Comparison of ENCODE assay signal across 28 cellular contexts in the genomic region with DNA sequence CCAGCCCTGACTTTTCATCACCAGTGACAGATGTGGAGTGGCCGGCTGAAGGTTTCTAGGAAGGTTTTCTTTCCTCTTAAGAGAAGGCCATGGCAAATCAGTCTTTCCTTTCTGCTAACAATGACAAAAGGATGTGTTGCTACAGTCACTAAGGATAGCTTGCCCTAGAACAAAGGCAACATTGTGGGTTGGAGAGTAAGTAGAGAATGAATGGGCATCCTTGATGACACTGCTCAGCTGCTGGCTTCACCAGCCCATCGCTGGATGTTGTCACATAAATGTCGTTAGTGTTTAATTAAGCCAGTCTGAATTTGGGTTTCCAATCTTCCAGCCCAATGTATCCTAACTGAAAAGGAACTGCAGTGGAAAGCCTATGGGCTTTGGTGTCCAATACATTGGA.
"Had no signal": no experiment of that assay in that cellular context is flagged by ENCODE, and none has a peak within 500 bp of the region (broad histone marks: within the 10 kb centered on the region; RNA-seq: fewer than 3 reads in every experiment).

No MANE protein-coding gene starts in this region.

- H3K9me3 ChIP-seq: SJCRH30 had no signal

- H3K4me3 Mint-ChIP-seq: activated B cell treated with CpG ODN at 0.5 μM for 24 hours; activated CD4-positive, alpha-beta memory T cell treated with anti-CD3 and anti-CD28 coated beads, Interleukin-2, amount 10 ng/mL, durations not matched to agents 7 days and 5 days; activated CD8-positive, alpha-beta memory T cell treated with anti-CD3 and anti-CD28 coated beads, Interleukin-2, amount 10 ng/mL, durations not matched to agents 7 days and 5 days; activated naive CD4-positive, alpha-beta T cell treated with anti-CD3 and anti-CD28 coated beads, Interleukin-2, amount 10 ng/mL, durations not matched to agents 7 days and 5 days; activated naive CD8-positive, alpha-beta T cell; activated naive CD8-positive, alpha-beta T cell treated with anti-CD3 and anti-CD28 coated beads, Interleukin-2, amount 50 U/mL, for 24 hours; brain had no signal

- H3K27me3 Mint-ChIP-seq: activated B cell treated with CpG ODN at 0.5 μM for 24 hours; activated CD4-positive, alpha-beta memory T cell treated with anti-CD3 and anti-CD28 coated beads, Interleukin-2, amount 10 ng/mL, durations not matched to agents 7 days and 5 days; activated CD8-positive, alpha-beta memory T cell treated with anti-CD3 and anti-CD28 coated beads, Interleukin-2, amount 10 ng/mL, durations not matched to agents 7 days and 5 days; activated naive CD4-positive, alpha-beta T cell treated with anti-CD3 and anti-CD28 coated beads, Interleukin-2, amount 10 ng/mL, durations not matched to agents 7 days and 5 days; activated naive CD8-positive, alpha-beta T cell; activated naive CD8-positive, alpha-beta T cell treated with anti-CD3 and anti-CD28 coated beads, Interleukin-2, amount 50 U/mL, for 24 hours had no signal

- H3K4me1 Mint-ChIP-seq: activated B cell treated with CpG ODN at 0.5 μM for 24 hours; activated CD4-positive, alpha-beta memory T cell treated with anti-CD3 and anti-CD28 coated beads, Interleukin-2, amount 10 ng/mL, durations not matched to agents 7 days and 5 days; activated CD8-positive, alpha-beta memory T cell treated with anti-CD3 and anti-CD28 coated beads, Interleukin-2, amount 10 ng/mL, durations not matched to agents 7 days and 5 days; activated naive CD4-positive, alpha-beta T cell treated with anti-CD3 and anti-CD28 coated beads, Interleukin-2, amount 10 ng/mL, durations not matched to agents 7 days and 5 days; activated naive CD8-positive, alpha-beta T cell treated with anti-CD3 and anti-CD28 coated beads, Interleukin-2, amount 50 U/mL, for 24 hours had no signal

- H3K27ac ChIP-seq: SJCRH30, VCaP had no signal

- DNase-seq: activated B cell treated with CpG ODN at 0.5 μM for 24 hours; activated CD4-positive, alpha-beta memory T cell treated with anti-CD3 and anti-CD28 coated beads, Interleukin-2, amount 10 ng/mL, durations not matched to agents 7 days and 5 days; activated CD4-positive, alpha-beta T cell treated with anti-CD3 and anti-CD28 coated beads for 4 hours; activated CD4-positive, alpha-beta T cell treated with anti-CD3 and anti-CD28 coated beads, Interleukin-2, amount 50 U/mL, for 1 hour; activated CD4-positive, CD25-positive, alpha-beta regulatory T cell treated with anti-CD3 and anti-CD28 coated beads, Interleukin-2, amount 50 U/mL, for 72 hours; activated CD8-positive, alpha-beta memory T cell treated with anti-CD3 and anti-CD28 coated beads for 24 hours; activated CD8-positive, alpha-beta memory T cell treated with anti-CD3 and anti-CD28 coated beads, Interleukin-2, amount 10 ng/mL, durations not matched to agents 7 days and 5 days; activated CD8-positive, alpha-beta memory T cell treated with anti-CD3 and anti-CD28 coated beads, Interleukin-2, amount 50 U/mL, for 48 hours; activated effector memory CD4-positive, alpha-beta T cell treated with Interleukin-2 at 50 U/mL for 16 hours; activated naive CD4-positive, alpha-beta T cell treated with anti-CD3 and anti-CD28 coated beads, Interleukin-2, amount 10 ng/mL, durations not matched to agents 7 days and 5 days; activated naive CD8-positive, alpha-beta T cell treated with anti-CD3 and anti-CD28 coated beads, Interleukin-2, amount 50 U/mL, for 24 hours; activated T-cell treated with anti-CD3 and anti-CD28 coated beads, Interleukin-2, amount 50 U/mL, for 48 hours; Karpas-422; NCI-H1105 treated with DMSO at 0.1 percent for 48 hours; NCI-H1436; NCI-H1694; NCI-H1930; NCI-H2081 treated with DMSO at 0.1 percent for 48 hours; NCI-H345; NCI-H524 treated with DMSO at 0.1 percent for 48 hours; SHP77; SJCRH30; T-helper 1 cell; T-helper 2 cell; T-helper 9 cell had no signal

- H3K4me1 ChIP-seq: SJCRH30 had no signal

- H3K36me3 Mint-ChIP-seq: activated CD8-positive, alpha-beta memory T cell treated with anti-CD3 and anti-CD28 coated beads, Interleukin-2, amount 10 ng/mL, durations not matched to agents 7 days and 5 days; activated naive CD4-positive, alpha-beta T cell treated with anti-CD3 and anti-CD28 coated beads, Interleukin-2, amount 10 ng/mL, durations not matched to agents 7 days and 5 days; brain had no signal

- H3K27me3 ChIP-seq: SJCRH30 had no signal

- H3K9me3 Mint-ChIP-seq: activated B cell treated with CpG ODN at 0.5 μM for 24 hours; activated CD4-positive, alpha-beta memory T cell treated with anti-CD3 and anti-CD28 coated beads, Interleukin-2, amount 10 ng/mL, durations not matched to agents 7 days and 5 days; activated naive CD4-positive, alpha-beta T cell treated with anti-CD3 and anti-CD28 coated beads, Interleukin-2, amount 10 ng/mL, durations not matched to agents 7 days and 5 days; activated naive CD8-positive, alpha-beta T cell treated with anti-CD3 and anti-CD28 coated beads, Interleukin-2, amount 50 U/mL, for 24 hours had no signal

- H3K27ac Mint-ChIP-seq: activated B cell treated with CpG ODN at 0.5 μM for 24 hours; activated CD4-positive, alpha-beta memory T cell treated with anti-CD3 and anti-CD28 coated beads, Interleukin-2, amount 10 ng/mL, durations not matched to agents 7 days and 5 days; activated CD8-positive, alpha-beta memory T cell treated with anti-CD3 and anti-CD28 coated beads, Interleukin-2, amount 10 ng/mL, durations not matched to agents 7 days and 5 days; activated naive CD4-positive, alpha-beta T cell treated with anti-CD3 and anti-CD28 coated beads, Interleukin-2, amount 10 ng/mL, durations not matched to agents 7 days and 5 days; activated naive CD8-positive, alpha-beta T cell; activated naive CD8-positive, alpha-beta T cell treated with anti-CD3 and anti-CD28 coated beads, Interleukin-2, amount 50 U/mL, for 24 hours had no signal
